ENCODE assay signal across 6 cellular contexts in genomic region chr19:54137913-54138776, GRCh38. TPM values are rescaled to one million over a fixed set of nuclear protein-coding genes. Genes with fewer than 3 reads are reported as not detected.
A peak's percentile ranks its signal among the peaks of the same experiment; 100 is the strongest.
DNase-seq lines count a peak whose midpoint lies in the region; ATAC-seq and TF ChIP-seq lines count a peak whose summit lies in the region.

No MANE protein-coding gene starts in this region.

- peaks cover 0 to 41% (median 0%) of the 10 kb centered on the region in 3 donors for H3K36me3 Mint-ChIP-seq in CD8-positive, alpha-beta memory T cell
- peaks cover 10% of the 10 kb centered on the region for H3K36me3 Mint-ChIP-seq in T-cell
- H3K36me3 Mint-ChIP-seq in stimulated activated memory B cell treated with anti-CD40 and anti-IgM and Interleukin-4, amounts not matched to agents 10 μg/mL and 1 μg/mL and 100 μg/mL, for 72 hours: peaks cover 35% of the 10 kb centered on the region

- peaks cover 40 to 56% (median 54%) of the 10 kb centered on the region in 3 donors for H3K4me1 Mint-ChIP-seq in CD8-positive, alpha-beta memory T cell
- H3K4me1 Mint-ChIP-seq in T-cell: peaks cover 49 to 57% (median 54%) of the 10 kb centered on the region in 3 donors
- H3K4me1 Mint-ChIP-seq in stimulated activated memory B cell treated with anti-CD40 and anti-IgM and Interleukin-4, amounts not matched to agents 10 μg/mL and 1 μg/mL and 100 μg/mL, for 72 hours: peaks cover 51% of the 10 kb centered on the region

- no peaks in the 10 kb centered on the region for H3K9me3 ChIP-seq in CD8-positive, alpha-beta memory T cell (ENCODE audit: low read length)

- H3K27ac Mint-ChIP-seq in CD8-positive, alpha-beta memory T cell: peak overlapping the region; percentile 86 to 98 (median 92)
- H3K27ac Mint-ChIP-seq in T-cell: peak overlapping the region; percentile 89 to 92
- peak overlapping the region; percentile 97 for H3K27ac Mint-ChIP-seq in stimulated activated memory B cell treated with anti-CD40 and anti-IgM and Interleukin-4, amounts not matched to agents 10 μg/mL and 1 μg/mL and 100 μg/mL, for 72 hours

- POLR2A ChIA-PET in CD8-positive, alpha-beta memory T cell (lab: Charles Lee): interaction anchor here (0.9 to 2.3 kb wide), 7 partner anchors 13 to 250 kb away, joined by 3 to 60 read pairs (median 3); partner anchors contain the start of genes LENG1, MBOAT7, PRPF31 and TFPT
- POLR2A ChIA-PET in T-cell (lab: Charles Lee): interaction anchor here in 1 of 2 donors (0.6 to 1.4 kb wide), 2 partner anchors 12 to 265 kb away, joined by 6 read pairs; no protein-coding TSS in a partner anchor

- CTCF ChIA-PET in CD8-positive, alpha-beta memory T cell (lab: Charles Lee): interaction anchor here (2.2 kb wide), 1 partner anchor 22 kb away, joined by 7 read pairs; the partner anchor contains the start of genes PRPF31 and TFPT
- CTCF ChIA-PET in T-cell (lab: Charles Lee): interaction anchor here in 1 of 2 donors (0.7 to 1.4 kb wide), 3 partner anchors 52 to 73 kb away, joined by 3 to 26 read pairs (median 6); partner anchors contain the start of genes MBOAT7, RPS9 and TSEN34

- H3K4me3 Mint-ChIP-seq in CD8-positive, alpha-beta memory T cell: peak overlapping the region; percentile 84 to 94 (median 90)
- H3K4me3 Mint-ChIP-seq in T-cell: peak overlapping the region; percentile 78 to 88 (median 87)
- H3K4me3 Mint-ChIP-seq in stimulated activated memory B cell treated with anti-CD40 and anti-IgM and Interleukin-4, amounts not matched to agents 10 μg/mL and 1 μg/mL and 100 μg/mL, for 72 hours: peak overlapping the region; percentile 90

- H3K27me3 Mint-ChIP-seq in CD8-positive, alpha-beta memory T cell: peaks cover 0 to 1% of the 10 kb centered on the region in 2 donors
- no peaks in the 10 kb centered on the region for H3K27me3 Mint-ChIP-seq in T-cell
- H3K27me3 Mint-ChIP-seq in stimulated activated memory B cell treated with anti-CD40 and anti-IgM and Interleukin-4, amounts not matched to agents 10 μg/mL and 1 μg/mL and 100 μg/mL, for 72 hours: no peaks in the 10 kb centered on the region

- peaks cover 39% of the 10 kb centered on the region for H3K4me1 ChIP-seq in CD8-positive, alpha-beta memory T cell (ENCODE audit: insufficient read depth, low read length)

- peak in 4 of 5 donors; percentile 38 to 66 (median 48) for DNase-seq in CD8-positive, alpha-beta memory T cell
- peak in 22 of 34 experiments; percentile 12 to 41 (median 32) for DNase-seq in T-cell
- no peak for DNase-seq in fibroblast of mammary gland (ENCODE audit: low read depth)
- DNase-seq in NCI-H1048 (lab: John Stamatoyannopoulos, UW): no peak
- DNase-seq in 8988T: no peak

- peaks cover 9% of the 10 kb centered on the region for H3K36me3 ChIP-seq in CD8-positive, alpha-beta memory T cell (ENCODE audit: insufficient read depth, low read length)

- H3K27me3 ChIP-seq in CD8-positive, alpha-beta memory T cell (ENCODE audit: insufficient read depth, low read length, poor library complexity, severe bottlenecking): no peaks in the 10 kb centered on the region

- ATAC-seq in T-cell (replicated peaks in 1 of 4): no peak
- ATAC-seq in stimulated activated memory B cell treated with anti-CD40 and anti-IgM and Interleukin-4, amounts not matched to agents 10 μg/mL and 1 μg/mL and 100 μg/mL, for 72 hours: no peak

- peak overlapping the region; percentile 65 for H3K4me3 ChIP-seq in CD8-positive, alpha-beta memory T cell (ENCODE audit: low read length)
- H3K4me3 ChIP-seq in fibroblast of mammary gland (ENCODE audit: control insufficient read depth, low read depth, low read length): peak overlapping the region; percentile 68

- peak overlapping the region; percentile 90 for H3K27ac ChIP-seq in CD8-positive, alpha-beta memory T cell (ENCODE audit: low read depth, low read length)

- TF ChIP-seq CTCF in fibroblast of mammary gland (conservative IDR thresholded peaks at IDR 0.05; ENCODE audit: control insufficient read depth, insufficient read depth, low read depth, low read length): no peak

- no peaks in the 10 kb centered on the region for H3K9me3 Mint-ChIP-seq in CD8-positive, alpha-beta memory T cell
- no peaks in the 10 kb centered on the region for H3K9me3 Mint-ChIP-seq in T-cell
- no peaks in the 10 kb centered on the region for H3K9me3 Mint-ChIP-seq in stimulated activated memory B cell treated with anti-CD40 and anti-IgM and Interleukin-4, amounts not matched to agents 10 μg/mL and 1 μg/mL and 100 μg/mL, for 72 hours

RNA-seq across cellular contexts. Expression of gene CNOT3, which starts 0.6 kb away (rescaled TPM):
- 10 to 100 TPM; 75.1 to 81.7 TPM for total RNA-seq in CD8-positive, alpha-beta memory T cell
- 14.8 TPM for polyA plus RNA-seq in CD8-positive, alpha-beta memory T cell
- total RNA-seq in T-cell: 10 to 100 TPM; 45.9 to 83.1 (median 77.0) TPM

RNA-seq across cellular contexts. Expression of gene LENG1, which starts 21.4 kb away (rescaled TPM):
- 1 to 10 TPM; 4.8 to 6.8 TPM for total RNA-seq in CD8-positive, alpha-beta memory T cell
- polyA plus RNA-seq in CD8-positive, alpha-beta memory T cell: 14.1 TPM
- 10 to 100 TPM in 4 of 5 donors, 1 to 10 TPM in 1; 8.4 to 21.5 (median 19.2) TPM for total RNA-seq in T-cell

RNA-seq across cellular contexts. Expression of gene PRPF31, which starts 22.6 kb away (rescaled TPM):
- 100 to 1,000 TPM; 123 to 132 TPM for total RNA-seq in CD8-positive, alpha-beta memory T cell
- polyA plus RNA-seq in CD8-positive, alpha-beta memory T cell: 88.9 TPM
- total RNA-seq in T-cell: 10 to 100 TPM; 56.3 to 75.3 (median 69.8) TPM

RNA-seq across cellular contexts. Expression of gene TFPT, which starts 22.7 kb away (rescaled TPM):
- total RNA-seq in CD8-positive, alpha-beta memory T cell: 10 to 100 TPM; 32.9 to 33.1 TPM
- 25.0 TPM for polyA plus RNA-seq in CD8-positive, alpha-beta memory T cell
- 10 to 100 TPM; 12.0 to 27.0 (median 20.7) TPM for total RNA-seq in T-cell

RNA-seq across cellular contexts. Expression of gene TMC4, which starts 34.8 kb away (rescaled TPM):
- under 1 TPM in 1 of 2 experiments, not detected in 1; 0.18 TPM for total RNA-seq in CD8-positive, alpha-beta memory T cell
- polyA plus RNA-seq in CD8-positive, alpha-beta memory T cell: 0.38 TPM
- 1 to 10 TPM in 4 of 5 donors, under 1 TPM in 1; 0.78 to 2.6 (median 1.4) TPM for total RNA-seq in T-cell

Comparison
In these comparisons a context has a peak if more than half of its experiments do, and no peak if none do; other contexts are left out.
1. DNase-seq: peak in CD8-positive, alpha-beta memory T cell (4 of 5) and T-cell (22 of 34); none in fibroblast of mammary gland (single experiment), NCI-H1048 (single experiment) and 8988T (single experiment).
2. Peak in every context shown above with its lines, with median percentiles within 50 percentile points of each other: H3K27ac Mint-ChIP-seq and H3K4me3 Mint-ChIP-seq.